In genomic region chr15:74978503-74978902, GRCh38 we compare ENCODE assay signal across 9 cellular contexts. TPM values are rescaled to one million over a fixed set of nuclear protein-coding genes. Genes with fewer than 3 reads are reported as not detected.
A peak's percentile ranks its signal among the peaks of the same experiment; 100 is the strongest.
DNase-seq lines count a peak whose midpoint lies in the region; TF ChIP-seq lines count a peak whose summit lies in the region.
"Had no signal": no experiment of that assay in that cellular context is flagged by ENCODE, and none has a peak within 500 bp of the region (broad histone marks: within the 10 kb centered on the region; RNA-seq: fewer than 3 reads in every experiment).

No MANE protein-coding gene starts in this region.

- H3K4me1 ChIP-seq in HAP-1 (peaks cover 3% of the 10 kb centered on the region; the same call in 1 of the 2 replicates), testis (no peaks in the 10 kb centered on the region)

- H3K4me3 ChIP-seq in astrocyte of the spinal cord (ENCODE audit: low read depth, low read length) (no peak overlapping the region), HAP-1 (no peak overlapping the region), testis (no peak overlapping the region)

- no peaks in the 10 kb centered on the region; the same call in 1 of the 2 replicates for H3K9me3 ChIP-seq in HAP-1
- H3K9me3 ChIP-seq in testis, result no peaks in the 10 kb centered on the region

- intact Hi-C loops in testis (cut with DNase I; ENCODE audit: low total_unique reads), result no loop called here

- TF ChIP-seq CTCF in astrocyte of the spinal cord (IDR thresholded peaks at IDR 0.05; ENCODE audit: low read depth, low read length) (no peak), testis (IDR thresholded peaks at IDR 0.05) (no peak)

- H3K27ac ChIP-seq in testis, result no peak overlapping the region

- DNase-seq in HCEC 1CT (peak; percentile 45), SW480 (ENCODE audit: low spot score) (peak; percentile 90), astrocyte of the spinal cord (ENCODE audit: low read depth, low spot score) (peak; percentile 16), OCI-M1 (lab: John Stamatoyannopoulos, UW) (no peak), hepatic stellate cell (ENCODE audit: low spot score) (no peak), HAP-1 (ENCODE audit: low spot score in 2 of 2) (no peak), testis (no peak)
- peak in 2 of 3 donors; percentile 52 to 68 for DNase-seq in stimulated activated CD4-positive, alpha-beta T cell treated with anti-CD3 and anti-CD28 coated beads, TNF-alpha, amount 100 ng/mL, for 48 hours (ENCODE audit: low read depth in 3 of 3)
- DNase-seq: MM.1S had no signal

- H3K27me3 ChIP-seq in HAP-1 (ENCODE audit: low read depth) (peaks cover 38% of the 10 kb centered on the region), testis (no peaks in the 10 kb centered on the region)

- WGBS in testis, 2 donors, result 45 to 60% methylated on average over 3 of the region's 3 CpGs

- in situ Hi-C loops in astrocyte of the spinal cord (cut with HindIII; ENCODE audit: low sequenced_read_pairs) (no loop called here), HAP-1 (cut with MboI; ENCODE audit: low sequenced_read_pairs) (no loop called here)

- no peaks in the 10 kb centered on the region for H3K36me3 ChIP-seq in HAP-1 (replicated peaks)
- no peaks in the 10 kb centered on the region for H3K36me3 ChIP-seq in testis (ENCODE audit: low read depth, missing control alignments)

- TF ChIP-seq POLR2A in testis (IDR thresholded peaks at IDR 0.05), result no peak

RNA-seq across cellular contexts. Expression of gene SCAMP5, which starts 16.9 kb away (rescaled TPM):
- 10 to 100 TPM; 25.3 to 37.0 TPM for total RNA-seq in testis
- polyA plus RNA-seq in testis (ENCODE audit: insufficient read depth, low read depth, low replicate concordance), result 27.4 TPM

RNA-seq across cellular contexts. Expression of gene RPP25, which starts 21.9 kb away (rescaled TPM):
- total RNA-seq in testis, result 10 to 100 TPM in 1 of 2 donors, 1 to 10 TPM in 1; 6.5 to 15.9 TPM
- 6.8 TPM for polyA plus RNA-seq in testis (ENCODE audit: insufficient read depth, low read depth, low replicate concordance)

RNA-seq across cellular contexts. Expression of gene COX5A, which starts 40.6 kb away (rescaled TPM):
- 100 to 1,000 TPM in 1 of 2 donors, 10 to 100 TPM in 1; 77.4 to 107 TPM for total RNA-seq in testis
- 426 TPM for polyA plus RNA-seq in testis (ENCODE audit: insufficient read depth, low read depth, low replicate concordance)

RNA-seq across cellular contexts. Expression of gene PPCDC, which starts 44.9 kb away (rescaled TPM):
- total RNA-seq in testis, result 10 to 100 TPM; 23.6 to 31.6 TPM
- polyA plus RNA-seq in testis (ENCODE audit: insufficient read depth, low read depth, low replicate concordance), result 18.0 TPM

Comparison
In these comparisons a context has a peak if more than half of its experiments do, and no peak if none do; other contexts are left out.
1. DNase-seq: peak in HCEC 1CT (single experiment), SW480 (single experiment), astrocyte of the spinal cord (single experiment) and stimulated activated CD4-positive, alpha-beta T cell treated with anti-CD3 and anti-CD28 coated beads, TNF-alpha, amount 100 ng/mL, for 48 hours (2 of 3); none in OCI-M1 (single experiment), hepatic stellate cell (single experiment), HAP-1 (0 of 2) and testis (single experiment).